12 cellular contexts compared by ENCODE assay signal in the genomic region with DNA sequence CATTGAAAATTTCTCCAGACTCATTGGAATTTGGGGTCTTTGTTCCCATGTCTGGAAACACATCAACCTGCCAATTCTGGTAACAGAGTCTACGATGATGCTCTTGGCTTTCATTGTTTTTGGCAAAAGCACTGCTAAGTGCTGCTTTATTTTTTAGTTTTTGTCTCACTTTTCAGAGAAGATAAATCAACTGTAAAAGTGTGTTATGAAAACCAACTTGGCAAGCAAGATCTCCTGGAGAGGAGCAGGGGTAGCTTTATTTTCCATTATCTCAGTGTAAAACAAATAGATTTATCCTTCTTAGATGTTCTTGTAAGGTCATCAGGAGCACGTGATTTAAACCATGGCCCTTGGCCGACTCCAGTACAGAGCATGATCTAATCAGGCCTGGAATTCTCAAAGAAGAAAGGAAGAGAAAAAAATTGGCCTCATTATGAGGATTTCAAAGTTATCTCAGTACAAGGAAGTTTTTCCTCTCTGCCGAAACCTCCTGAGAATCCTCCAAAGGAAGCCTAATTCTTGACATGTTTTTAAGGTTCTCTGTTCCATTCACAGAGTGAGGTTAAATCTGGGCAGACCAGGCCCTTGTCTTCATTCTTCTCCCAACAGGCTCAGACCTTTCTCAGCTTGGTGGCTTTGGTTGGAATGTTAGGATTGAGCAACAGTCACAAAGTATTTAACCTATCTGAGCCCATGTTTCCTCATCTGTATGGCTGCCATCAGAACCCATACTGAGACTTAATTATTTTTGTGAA. TPM values are rescaled to one million over a fixed set of nuclear protein-coding genes. Genes with fewer than 3 reads are reported as not detected.
DNase-seq lines count a peak whose midpoint lies in the region; ATAC-seq, FAIRE-seq and TF ChIP-seq lines count a peak whose summit lies in the region.
"Had no signal": no experiment of that assay in that cellular context is flagged by ENCODE, and none has a peak within 500 bp of the region (broad histone marks: within the 10 kb centered on the region; RNA-seq: fewer than 3 reads in every experiment).

No MANE protein-coding gene starts in this region.

- H3K4me1 ChIP-seq in adipocyte (ENCODE audit: control insufficient read depth, insufficient read depth, low read length) = peaks cover 38% of the 10 kb centered on the region
- no peaks in the 10 kb centered on the region for H3K4me1 ChIP-seq in pancreas

- peak; percentile 77 for FAIRE-seq in pancreas (lab: Jason Lieb, UNC)
- FAIRE-seq: endothelial cell of umbilical vein, TTC549 had no signal

- 45 to 47% methylated on average over 4 of the region's 4 CpGs for WGBS in pancreas, 2 donors

- peak overlapping the region; percentile 32 for H3K9ac ChIP-seq in adipocyte (ENCODE audit: low read length)

- H3K36me3 ChIP-seq in adipocyte (ENCODE audit: control insufficient read depth, insufficient read depth, low read length, severe bottlenecking) (no peaks in the 10 kb centered on the region), pancreas (no peaks in the 10 kb centered on the region)

- DNase-seq in AG08395 (ENCODE audit: low spot score) (peak; percentile 75), adipocyte (ENCODE audit: low read depth) (peak; percentile 75), foreskin fibroblast (peak; percentile 78 to 87), pancreas (peak in 1 of 6 donors; percentile 28), superior temporal gyrus (ENCODE audit: extremely low spot score) (no peak), GM10266 (ENCODE audit: extremely low spot score) (no peak)
- DNase-seq in activated CD4-positive, CD25-positive, alpha-beta regulatory T cell treated with anti-CD3 and anti-CD28 coated beads, Interleukin-2, amount 50 U/mL, for 72 hours = no peak
- DNase-seq in activated CD4-positive, alpha-beta T cell treated with anti-CD3 and anti-CD28 coated beads for 1 hour = no peak
- DNase-seq: activated effector memory CD4-positive, alpha-beta T cell treated with Interleukin-2 at 50 U/mL for 16 hours; KG1 had no signal

- peak in 3 of 4 donors; percentile 57 to 73 (median 68) for ATAC-seq in pancreas

- H3K4me3 ChIP-seq in adipocyte (ENCODE audit: low read length) = peak overlapping the region; percentile 45
- H3K4me3 ChIP-seq in foreskin fibroblast (ENCODE audit: low read depth in 1 of 2, low read length in 2 of 2) = no peak overlapping the region
- no peak overlapping the region for H3K4me3 ChIP-seq in pancreas

- H3K9me3 ChIP-seq in adipocyte (ENCODE audit: control insufficient read depth, low read length) (no peaks in the 10 kb centered on the region), pancreas (no peaks in the 10 kb centered on the region)

- intact Hi-C loops in pancreas (cut with DNase I) = no loop called here

- TF ChIP-seq CTCF in foreskin fibroblast (IDR thresholded peaks at IDR 0.05; ENCODE audit: low read depth, low read length) (no peak), pancreas (IDR thresholded peaks at IDR 0.05) (no peak), GM10266 (IDR thresholded peaks at IDR 0.05; ENCODE audit: control insufficient read depth, insufficient read depth, low read depth, missing control alignments) (no peak)

- H3K27me3 ChIP-seq in adipocyte (replicated peaks; ENCODE audit: control insufficient read depth, insufficient read depth, low read length) (no peaks in the 10 kb centered on the region), pancreas (no peaks in the 10 kb centered on the region)

- H3K27ac ChIP-seq in pancreas = no peak overlapping the region

RNA-seq across cellular contexts. Expression of a gene that starts 16.4 kb away (rescaled TPM):
- 1 to 10 TPM in 4 of 6 donors, under 1 TPM in 2; 0.81 to 4.8 (median 1.9) TPM for total RNA-seq in pancreas
- 1 to 10 TPM in 1 of 2 donors, under 1 TPM in 1; 0.42 to 1.3 TPM for polyA plus RNA-seq in pancreas
- total RNA-seq: endothelial cell of umbilical vein had no signal
- polyA plus RNA-seq: endothelial cell of umbilical vein had no signal

Comparison
In these comparisons a context has a peak if more than half of its experiments do, and no peak if none do; other contexts are left out.
1. DNase-seq: peak in AG08395 (single experiment), adipocyte (single experiment) and foreskin fibroblast (2 of 2); none in superior temporal gyrus (single experiment), activated CD4-positive, CD25-positive, alpha-beta regulatory T cell treated with anti-CD3 and anti-CD28 coated beads, Interleukin-2, amount 50 U/mL, for 72 hours (single experiment), activated CD4-positive, alpha-beta T cell treated with anti-CD3 and anti-CD28 coated beads for 1 hour (single experiment) and GM10266 (single experiment).